ENCODE assay signal across 19 cellular contexts in genomic region chr2:143842836-143843235, GRCh38.
DNase-seq lines count a peak whose midpoint lies in the region; ATAC-seq and TF ChIP-seq lines count a peak whose summit lies in the region.
"Had no signal": no experiment of that assay in that cellular context is flagged by ENCODE, and none has a peak within 500 bp of the region (broad histone marks: within the 10 kb centered on the region; RNA-seq: fewer than 3 reads in every experiment).

No MANE protein-coding gene starts in this region.

- WGBS in GM23248 (ENCODE audit: low coverage in 1 of 2, low lambda C conversion rate in 2 of 2, missing lambda C conversion rate in 2 of 2), 2 experiments, result 6 to 28% methylated on average over 2 of the region's 2 CpGs

- no peaks in the 10 kb centered on the region for H3F3A ChIP-seq in GM23248 (ENCODE audit: insufficient read depth)

- no peaks in the 10 kb centered on the region for H3K4me1 ChIP-seq in GM23248 (ENCODE audit: insufficient read depth)

- peak overlapping the region; percentile 7; the same call in 1 of the 2 replicates for H2AFZ ChIP-seq in GM23248
- H2AFZ ChIP-seq: GM23338 had no signal

- H3K27ac ChIP-seq in GM23248 (no peak overlapping the region), SK-N-MC (peak overlapping the region; percentile 71)
- H3K27ac ChIP-seq: C4-2B had no signal

- H3K4me2 ChIP-seq in GM23248 (ENCODE audit: unreplicated experiment), result peak overlapping the region; percentile 12
- H3K4me2 ChIP-seq: GM23338 had no signal

- H3K9ac ChIP-seq in GM23248 (no peak overlapping the region), SK-N-MC (ENCODE audit: insufficient read length) (no peak overlapping the region)

- H3K9me3 ChIP-seq in GM23248 (ENCODE audit: low read depth) (no peaks in the 10 kb centered on the region), SK-N-MC (ENCODE audit: low read depth, low read length) (no peaks in the 10 kb centered on the region)

- DNase-seq in GM23248, result peak; percentile 29
- DNase-seq in SK-N-MC (ENCODE audit: low read depth, low spot score), result no peak
- DNase-seq in foreskin fibroblast, result peak; percentile 8 to 33
- no peak for DNase-seq in GF-D8 (lab: John Stamatoyannopoulos, UW)
- no peak for DNase-seq in 8988T
- DNase-seq in DMS79 treated with DMSO at 0.1 percent for 48 hours (lab: John Stamatoyannopoulos, UW), result no peak
- DNase-seq: ACHN; AML-193; Caco-2; CD4-positive, alpha-beta T cell; GDM1; HCEC 1CT; HFFc6; IMR-90 had no signal

- in situ Hi-C loops in GM23248 (cut with MboI), result no loop called here

- no peak overlapping the region for H3K4me3 ChIP-seq in GM23248
- H3K4me3 ChIP-seq in SK-N-MC, result no peak overlapping the region
- H3K4me3 ChIP-seq in foreskin fibroblast (ENCODE audit: low read depth in 1 of 2, low read length in 2 of 2), result no peak overlapping the region
- H3K4me3 ChIP-seq: GM12878, GM23338, K562 had no signal

- no peak for ATAC-seq in HG03342 (IDR thresholded peaks at IDR 0.05; ENCODE audit: unreplicated experiment)
- ATAC-seq: GM12878, GM23338, K562 had no signal

- TF ChIP-seq CTCF in foreskin fibroblast (IDR thresholded peaks at IDR 0.05; ENCODE audit: low read depth, low read length), result no peak

- no peaks in the 10 kb centered on the region for H3K9me2 ChIP-seq in GM23248 (ENCODE audit: insufficient read depth)

- H4K20me1 ChIP-seq in GM23248 (ENCODE audit: insufficient read depth), result no peaks in the 10 kb centered on the region

- H3K79me2 ChIP-seq in GM23248 (ENCODE audit: insufficient read depth), result no peaks in the 10 kb centered on the region

- no peaks in the 10 kb centered on the region for H3K36me3 ChIP-seq in GM23248 (ENCODE audit: low read depth)
- H3K36me3 ChIP-seq in SK-N-MC (ENCODE audit: insufficient read depth, low read length), result no peaks in the 10 kb centered on the region

- H3K27me3 ChIP-seq in GM23248 (replicated peaks; ENCODE audit: insufficient read depth), result no peaks in the 10 kb centered on the region

Comparison
In these comparisons a context has a peak if more than half of its experiments do, and no peak if none do; other contexts are left out.
1. DNase-seq: peak in GM23248 (single experiment) and foreskin fibroblast (2 of 2); none in SK-N-MC (single experiment), GF-D8 (single experiment), 8988T (single experiment) and DMS79 treated with DMSO at 0.1 percent for 48 hours (single experiment).